ENCODE assay signal across 8 cellular contexts in the genomic region with DNA sequence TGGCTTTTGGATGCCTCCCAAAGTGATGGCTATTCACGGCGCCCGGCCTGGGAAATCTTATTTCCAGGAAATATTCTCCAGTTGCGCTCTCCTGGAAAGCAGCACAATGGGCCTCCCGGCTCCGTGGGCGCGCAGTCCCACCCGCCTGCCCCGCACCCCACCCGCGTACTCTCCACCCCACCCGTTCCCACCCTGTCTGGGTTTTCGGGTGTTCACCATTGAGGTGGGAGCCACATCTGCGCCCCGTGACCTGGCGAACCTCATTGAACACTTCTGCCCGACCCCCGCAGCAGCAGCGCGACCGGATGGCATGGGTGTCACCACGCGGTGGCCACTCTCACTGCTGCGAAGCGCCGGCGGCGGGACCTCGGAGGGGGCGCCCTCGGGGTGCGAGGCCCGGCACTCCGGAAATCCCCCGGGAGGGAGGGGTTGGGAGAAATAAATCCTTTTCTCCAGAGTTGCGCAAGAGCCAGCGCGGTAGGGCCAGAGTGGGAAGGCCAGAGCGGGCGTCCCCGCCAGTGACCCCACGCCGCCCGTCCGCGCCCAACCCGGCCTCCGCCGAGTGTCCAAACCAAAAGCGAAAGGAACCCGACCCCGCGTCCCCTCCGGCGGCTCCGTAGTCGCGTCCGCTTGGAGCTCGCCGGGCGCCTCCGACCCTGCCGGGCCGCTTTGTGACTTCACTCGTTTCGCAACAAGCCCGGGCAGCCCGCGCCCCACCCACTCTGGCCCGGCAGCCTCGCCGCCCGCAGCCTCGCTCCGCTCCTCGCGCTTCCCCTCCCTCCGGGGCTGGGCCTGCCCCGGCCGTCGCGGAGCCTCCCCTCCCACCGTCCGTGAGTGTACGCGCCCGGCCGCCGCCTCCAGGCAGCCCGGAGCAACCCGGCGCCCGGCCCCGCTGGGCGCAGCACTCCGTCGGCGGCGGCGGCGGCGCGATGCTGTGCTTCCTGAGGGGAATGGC. TPM values are rescaled to one million over a fixed set of nuclear protein-coding genes. Genes with fewer than 3 reads are reported as not detected.
DNase-seq lines count a peak whose midpoint lies in the region; ATAC-seq, FAIRE-seq and TF ChIP-seq lines count a peak whose summit lies in the region.

A gene with protein sequence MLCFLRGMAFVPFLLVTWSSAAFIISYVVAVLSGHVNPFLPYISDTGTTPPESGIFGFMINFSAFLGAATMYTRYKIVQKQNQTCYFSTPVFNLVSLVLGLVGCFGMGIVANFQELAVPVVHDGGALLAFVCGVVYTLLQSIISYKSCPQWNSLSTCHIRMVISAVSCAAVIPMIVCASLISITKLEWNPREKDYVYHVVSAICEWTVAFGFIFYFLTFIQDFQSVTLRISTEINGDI (plus strand): TSS at position 720 of the 955 bp plus-strand sequence. CDS start 210 bp downstream, at position 930.

- CTCF ChIA-PET in CD8-positive, alpha-beta T cell (lab: Charles Lee): interaction anchor here (1.2 kb wide), 1 partner anchor 37 kb away, joined by 3 read pairs; no protein-coding TSS in a partner anchor
- CTCF ChIA-PET in OCI-LY7 (lab: Charles Lee; ENCODE audit: unreplicated experiment): no interaction called here

- H3K4me3 ChIP-seq in CD8-positive, alpha-beta T cell (ENCODE audit: low read depth, low read length): peak within 1 kb of the TSS; percentile 90
- peak within 1 kb of the TSS; percentile 69 for H3K4me3 ChIP-seq in OCI-LY7 (ENCODE audit: low read depth, low read length, poor library complexity, severe bottlenecking)
- H3K4me3 ChIP-seq in esophagus muscularis mucosa: peak within 1 kb of the TSS; percentile 73 to 92 (median 79)
- H3K4me3 ChIP-seq in muscle layer of duodenum (ENCODE audit: low read depth in 1 of 2, low read length in 2 of 2): peak within 1 kb of the TSS; percentile 88 to 92

- H3K79me2 ChIP-seq in OCI-LY7 (ENCODE audit: insufficient read depth, low read depth, low read length): no peaks in the 10 kb centered on the region

- no peaks in the 10 kb centered on the region for H4K20me1 ChIP-seq in OCI-LY7 (ENCODE audit: insufficient read depth, low read length)

- peak within 1 kb of the TSS; percentile 85 for H3K27ac ChIP-seq in CD8-positive, alpha-beta T cell (ENCODE audit: low read depth, low read length)
- H3K27ac ChIP-seq in OCI-LY7 (ENCODE audit: low read depth, low read length, poor library complexity, severe bottlenecking) (no peak within 1 kb of the TSS), esophagus muscularis mucosa (replicated peaks in 1 of 4) (peak within 1 kb of the TSS; percentile 94 to 99 (median 95)), muscle layer of duodenum (ENCODE audit: low read length) (peak within 1 kb of the TSS; percentile 72)

- FAIRE-seq in GM19239 (lab: Jason Lieb, UNC): peak; percentile 56

- no peaks in the 10 kb centered on the region for H3K36me3 ChIP-seq in CD8-positive, alpha-beta T cell (ENCODE audit: insufficient read depth, low read length)
- H3K36me3 ChIP-seq in OCI-LY7 (ENCODE audit: insufficient read depth, low read length) (no peaks in the 10 kb centered on the region), esophagus muscularis mucosa (no peaks in the 10 kb centered on the region), muscle layer of duodenum (ENCODE audit: control insufficient read depth in 1 of 2, insufficient read depth in 2 of 2, low read length in 2 of 2) (no peaks in the 10 kb centered on the region)

- H2AFZ ChIP-seq in OCI-LY7 (ENCODE audit: low read length): peak within 1 kb of the TSS; percentile 71

- TF ChIP-seq EP300 in esophagus muscularis mucosa (IDR thresholded peaks at IDR 0.05): no peak

- no peaks in the 10 kb centered on the region for H3K27me3 Mint-ChIP-seq in CD8-positive, alpha-beta T cell (ENCODE audit: low read depth)
- peaks cover 8% of the 10 kb centered on the region for H3K27me3 Mint-ChIP-seq in activated T-cell treated with anti-CD3 and anti-CD28 coated beads, Interleukin-2, amount 50 U/mL, for 72 hours (ENCODE audit: low read depth)

- H3K9me3 ChIP-seq in CD8-positive, alpha-beta T cell (ENCODE audit: low read length): no peaks in the 10 kb centered on the region
- no peaks in the 10 kb centered on the region for H3K9me3 ChIP-seq in OCI-LY7 (ENCODE audit: low read length)
- no peaks in the 10 kb centered on the region for H3K9me3 ChIP-seq in esophagus muscularis mucosa
- no peaks in the 10 kb centered on the region for H3K9me3 ChIP-seq in muscle layer of duodenum (ENCODE audit: control insufficient read depth in 1 of 2, low read length in 2 of 2)

- H3K4me1 ChIP-seq in CD8-positive, alpha-beta T cell (ENCODE audit: insufficient read depth, low read length): peaks cover 7% of the 10 kb centered on the region
- H3K4me1 ChIP-seq in OCI-LY7 (ENCODE audit: insufficient read depth, low read length, poor library complexity, severe bottlenecking) (peaks cover 14% of the 10 kb centered on the region), esophagus muscularis mucosa (peaks cover 0 to 27% (median 26%) of the 10 kb centered on the region in 4 donors), muscle layer of duodenum (ENCODE audit: control insufficient read depth in 1 of 2, insufficient read depth in 2 of 2, low read length in 2 of 2) (peaks cover 0 to 9% of the 10 kb centered on the region in 2 donors)

- POLR2A ChIA-PET in CD8-positive, alpha-beta T cell (lab: Charles Lee): interaction anchor here (0.6 to 2.0 kb wide), 5 partner anchors 15 to 53 kb away, joined by 3 to 5 read pairs (median 5); partner anchors contain the start of gene GNPTAB
- POLR2A ChIA-PET in OCI-LY7 (lab: Charles Lee): no interaction called here

- peak within 1 kb of the TSS; percentile 71 for H3K4me2 ChIP-seq in OCI-LY7 (ENCODE audit: low read length)

- peaks cover 11% of the 10 kb centered on the region for H3K4me1 Mint-ChIP-seq in CD8-positive, alpha-beta T cell (ENCODE audit: low read depth)
- peaks cover 18% of the 10 kb centered on the region for H3K4me1 Mint-ChIP-seq in activated T-cell treated with anti-CD3 and anti-CD28 coated beads, Interleukin-2, amount 50 U/mL, for 72 hours (ENCODE audit: low read depth)

- TF ChIP-seq CTCF in CD8-positive, alpha-beta T cell (IDR thresholded peaks at IDR 0.05): no peak
- TF ChIP-seq CTCF in OCI-LY7 (conservative IDR thresholded peaks at IDR 0.05; ENCODE audit: low read length): no peak
- peak in 1 of 3 experiments; percentile 8 for TF ChIP-seq CTCF in esophagus muscularis mucosa (IDR thresholded peaks at IDR 0.05)

- BruUV-seq in OCI-LY7 (replicated peaks; lab: Mats Ljungman, UMichigan): no TSS peak

- peak within 1 kb of the TSS; percentile 77 for H3K27ac Mint-ChIP-seq in CD8-positive, alpha-beta T cell
- H3K27ac Mint-ChIP-seq in activated T-cell treated with anti-CD3 and anti-CD28 coated beads, Interleukin-2, amount 50 U/mL, for 72 hours: peak within 1 kb of the TSS; percentile 95

- H3K27me3 ChIP-seq in CD8-positive, alpha-beta T cell (ENCODE audit: insufficient read depth, low read length): no peaks in the 10 kb centered on the region
- H3K27me3 ChIP-seq in esophagus muscularis mucosa (no peaks in the 10 kb centered on the region), muscle layer of duodenum (ENCODE audit: low read depth, low read length) (no peaks in the 10 kb centered on the region)

- WGBS in esophagus muscularis mucosa: 2% methylated on average over 66 of the region's 105 CpGs

- no peaks in the 10 kb centered on the region for H3K9me2 ChIP-seq in OCI-LY7 (ENCODE audit: insufficient read depth, low read length)

- peak; percentile 43 to 79 (median 66) for DNase-seq in CD8-positive, alpha-beta T cell
- DNase-seq in GM19239 (ENCODE audit: insufficient read length, low spot score) (peak; percentile 64), OCI-LY7 (ENCODE audit: low spot score) (peak; percentile 34), esophagus muscularis mucosa (ENCODE audit: extremely low spot score) (peak; percentile 96)
- peak; percentile 87 to 90 for DNase-seq in activated T-cell treated with anti-CD3 and anti-CD28 coated beads, Interleukin-2, amount 50 U/mL, for 72 hours
- peak; percentile 43 for DNase-seq in stimulated activated CD8-positive, alpha-beta memory T cell treated with anti-CD3 and anti-CD28 coated beads, Interleukin-7, amount 100 ng/mL, for 24 hours (ENCODE audit: low read depth)

- H3K36me3 Mint-ChIP-seq in CD8-positive, alpha-beta T cell: peaks cover 6% of the 10 kb centered on the region
- peaks cover 0 to 3% of the 10 kb centered on the region in 2 donors for H3K36me3 Mint-ChIP-seq in activated T-cell treated with anti-CD3 and anti-CD28 coated beads, Interleukin-2, amount 50 U/mL, for 72 hours (ENCODE audit: insufficient read depth in 2 of 2)

- peak within 1 kb of the TSS; percentile 91 for H3K4me3 Mint-ChIP-seq in CD8-positive, alpha-beta T cell
- peak within 1 kb of the TSS; percentile 93 to 94 for H3K4me3 Mint-ChIP-seq in activated T-cell treated with anti-CD3 and anti-CD28 coated beads, Interleukin-2, amount 50 U/mL, for 72 hours

- intact Hi-C loops in CD8-positive, alpha-beta T cell (cut with DNase I, micrococcal nuclease): loop anchor here (2.0 to 5.0 kb wide), 2 partner anchors 46 to 185 kb away; partner anchors contain the start of genes GNPTAB (in 2 of the 2) and WASHC3 (in 2 of the 2)
- intact Hi-C loops in OCI-LY7 (cut with micrococcal nuclease; ENCODE audit: unreplicated experiment) (no loop called here), esophagus muscularis mucosa (cut with DNase I) (loop anchor here (2.0 kb wide), 1 partner anchor 48 kb away; no protein-coding TSS in a partner anchor)

- H3K9me3 Mint-ChIP-seq in CD8-positive, alpha-beta T cell: no peaks in the 10 kb centered on the region
- H3K9me3 Mint-ChIP-seq in activated T-cell treated with anti-CD3 and anti-CD28 coated beads, Interleukin-2, amount 50 U/mL, for 72 hours: no peaks in the 10 kb centered on the region

- peak; percentile 74 for TF ChIP-seq POLR2A in esophagus muscularis mucosa (IDR thresholded peaks at IDR 0.05; ENCODE audit: low read depth)

- ATAC-seq in CD8-positive, alpha-beta T cell: peak; percentile 79
- peak; percentile 86 for ATAC-seq in HG03439 (IDR thresholded peaks at IDR 0.05; ENCODE audit: unreplicated experiment)
- ATAC-seq in activated T-cell treated with anti-CD3 and anti-CD28 coated beads, Interleukin-2, amount 50 U/mL, for 72 hours (replicated peaks in 1 of 2): peak; percentile 92 to 95

RNA-seq across cellular contexts. Expression of the gene that starts here (rescaled TPM):
- total RNA-seq in CD8-positive, alpha-beta T cell: 1 to 10 TPM; 3.5 to 7.5 TPM
- total RNA-seq in OCI-LY7 (2014; rRNA removed; shearing (Covaris generic)): 0.77 TPM in 1 of 2 replicates, not detected in the other
- not detected in 2 replicates for total RNA-seq in OCI-LY7 (2022)
- total RNA-seq in activated T-cell treated with anti-CD3 and anti-CD28 coated beads, Interleukin-2, amount 50 U/mL, for 72 hours: 1 to 10 TPM; 6.4 to 9.9 TPM
- total RNA-seq in esophagus muscularis mucosa: 10 to 100 TPM in 3 of 4 donors, 1 to 10 TPM in 1; 10.0 to 24.9 (median 17.8) TPM

Comparison
In these comparisons a context has a peak if more than half of its experiments do, and no peak if none do; other contexts are left out.
1. Peak in DNase-seq, H3K4me3 ChIP-seq and H3K4me2 ChIP-seq in OCI-LY7; RNA of the gene not detected or under 1 TPM.
2. DNase-seq: peak in every context shown above with its lines; median percentile 96 in esophagus muscularis mucosa; 88 in activated T-cell treated with anti-CD3 and anti-CD28 coated beads, Interleukin-2, amount 50 U/mL, for 72 hours; 66 in CD8-positive, alpha-beta T cell; 64 in GM19239; 43 in stimulated activated CD8-positive, alpha-beta memory T cell treated with anti-CD3 and anti-CD28 coated beads, Interleukin-7, amount 100 ng/mL, for 24 hours; 34 in OCI-LY7.